ENCODE assay signal across 1 cellular context in the genomic region with DNA sequence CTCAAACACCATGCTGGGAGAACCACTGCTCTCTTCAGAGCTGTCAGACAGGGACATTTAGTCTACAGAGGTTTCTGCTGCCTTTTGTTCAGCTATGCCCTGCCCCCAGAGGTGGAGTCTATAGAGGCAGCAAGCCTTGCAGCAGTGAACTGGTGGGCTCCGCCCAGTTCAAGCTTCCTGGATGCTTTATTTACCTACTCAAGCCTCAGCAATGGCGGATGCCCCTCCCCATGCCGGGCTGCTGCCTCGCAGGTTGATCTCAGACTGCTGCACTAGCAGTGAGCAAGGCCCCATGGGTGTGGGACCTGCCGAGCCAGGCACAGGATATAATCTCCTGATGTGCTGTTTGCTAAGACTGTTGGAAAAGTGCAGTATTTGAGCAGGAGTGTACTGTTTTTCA.
TF ChIP-seq lines count a peak whose summit lies in the region.
"Not testable (repeated sequence)": the region's sequence is repeated elsewhere in the genome, so short reads cannot be mapped to it uniquely, and the experiment has no call there.

No MANE protein-coding gene starts in this region.

TF ChIP-seq in HepG2, 621 proteins besides CTCF, POLR2A, EP300 and RAD21:
- TF ChIP-seq, protein P1, sequence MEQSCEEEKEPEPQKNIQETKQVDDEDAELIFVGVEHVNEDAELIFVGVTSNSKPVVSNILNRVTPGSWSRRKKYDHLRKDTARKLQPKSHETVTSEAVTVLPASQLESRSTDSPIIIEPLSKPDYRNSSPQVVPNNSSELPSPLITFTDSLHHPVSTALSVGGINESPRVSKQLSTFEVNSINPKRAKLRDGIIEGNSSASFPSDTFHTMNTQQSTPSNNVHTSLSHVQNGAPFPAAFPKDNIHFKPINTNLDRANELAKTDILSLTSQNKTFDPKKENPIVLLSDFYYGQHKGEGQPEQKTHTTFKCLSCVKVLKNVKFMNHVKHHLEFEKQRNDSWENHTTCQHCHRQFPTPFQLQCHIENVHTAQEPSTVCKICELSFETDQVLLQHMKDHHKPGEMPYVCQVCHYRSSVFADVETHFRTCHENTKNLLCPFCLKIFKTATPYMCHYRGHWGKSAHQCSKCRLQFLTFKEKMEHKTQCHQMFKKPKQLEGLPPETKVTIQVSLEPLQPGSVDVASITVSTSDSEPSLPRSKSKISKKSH (CRISPR knock-in tag; IDR thresholded peaks at IDR 0.05; ENCODE audit: borderline replicate concordance): peak; percentile 67; the same call in 1 of the 2 replicates
- not testable (repeated sequence) for TF ChIP-seq FOXA1, SOX6 (IDR thresholded peaks at IDR 0.05)
- TF ChIP-seq FOXA1 (CRISPR knock-in tag; IDR thresholded peaks at IDR 0.05): peak; percentile 36; the same call in 1 of the 2 replicates
- 0 out of 2 replicates have a peak, but pooled peaks have one; percentile 11 for TF ChIP-seq SOX6 (CRISPR knock-in tag; IDR thresholded peaks at IDR 0.05)
- TF ChIP-seq, protein P2, sequence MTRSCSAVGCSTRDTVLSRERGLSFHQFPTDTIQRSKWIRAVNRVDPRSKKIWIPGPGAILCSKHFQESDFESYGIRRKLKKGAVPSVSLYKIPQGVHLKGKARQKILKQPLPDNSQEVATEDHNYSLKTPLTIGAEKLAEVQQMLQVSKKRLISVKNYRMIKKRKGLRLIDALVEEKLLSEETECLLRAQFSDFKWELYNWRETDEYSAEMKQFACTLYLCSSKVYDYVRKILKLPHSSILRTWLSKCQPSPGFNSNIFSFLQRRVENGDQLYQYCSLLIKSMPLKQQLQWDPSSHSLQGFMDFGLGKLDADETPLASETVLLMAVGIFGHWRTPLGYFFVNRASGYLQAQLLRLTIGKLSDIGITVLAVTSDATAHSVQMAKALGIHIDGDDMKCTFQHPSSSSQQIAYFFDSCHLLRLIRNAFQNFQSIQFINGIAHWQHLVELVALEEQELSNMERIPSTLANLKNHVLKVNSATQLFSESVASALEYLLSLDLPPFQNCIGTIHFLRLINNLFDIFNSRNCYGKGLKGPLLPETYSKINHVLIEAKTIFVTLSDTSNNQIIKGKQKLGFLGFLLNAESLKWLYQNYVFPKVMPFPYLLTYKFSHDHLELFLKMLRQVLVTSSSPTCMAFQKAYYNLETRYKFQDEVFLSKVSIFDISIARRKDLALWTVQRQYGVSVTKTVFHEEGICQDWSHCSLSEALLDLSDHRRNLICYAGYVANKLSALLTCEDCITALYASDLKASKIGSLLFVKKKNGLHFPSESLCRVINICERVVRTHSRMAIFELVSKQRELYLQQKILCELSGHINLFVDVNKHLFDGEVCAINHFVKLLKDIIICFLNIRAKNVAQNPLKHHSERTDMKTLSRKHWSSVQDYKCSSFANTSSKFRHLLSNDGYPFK (CRISPR knock-in tag; IDR thresholded peaks at IDR 0.05; ENCODE audit: borderline replicate concordance): 0 out of 2 replicates have a peak, but pooled peaks have one; percentile 24
- TF ChIP-seq ZFY (CRISPR knock-in tag; IDR thresholded peaks at IDR 0.05): peak; percentile 17; the same call in 1 of the 2 replicates
- peak; percentile 71 for TF ChIP-seq YY1 (IDR thresholded peaks at IDR 0.05; ENCODE audit: insufficient read depth, insufficient replicate concordance, low read depth, low read length)
- TF ChIP-seq SP5 (CRISPR knock-in tag; IDR thresholded peaks at IDR 0.05; ENCODE audit: borderline replicate concordance, low read depth): 0 out of 2 replicates have a peak, but pooled peaks have one; percentile 15
- peak; percentile 12; the same call in 1 of the 2 replicates for TF ChIP-seq FOXA3 (CRISPR knock-in tag; IDR thresholded peaks at IDR 0.05)
- 0 out of 2 replicates have a peak, but pooled peaks have one; percentile 34 for TF ChIP-seq HOXA3 (CRISPR knock-in tag; IDR thresholded peaks at IDR 0.05)
- TF ChIP-seq THAP11 (CRISPR knock-in tag; IDR thresholded peaks at IDR 0.05): 0 out of 2 replicates have a peak, but pooled peaks have one; percentile 15
- TF ChIP-seq, protein P3, sequence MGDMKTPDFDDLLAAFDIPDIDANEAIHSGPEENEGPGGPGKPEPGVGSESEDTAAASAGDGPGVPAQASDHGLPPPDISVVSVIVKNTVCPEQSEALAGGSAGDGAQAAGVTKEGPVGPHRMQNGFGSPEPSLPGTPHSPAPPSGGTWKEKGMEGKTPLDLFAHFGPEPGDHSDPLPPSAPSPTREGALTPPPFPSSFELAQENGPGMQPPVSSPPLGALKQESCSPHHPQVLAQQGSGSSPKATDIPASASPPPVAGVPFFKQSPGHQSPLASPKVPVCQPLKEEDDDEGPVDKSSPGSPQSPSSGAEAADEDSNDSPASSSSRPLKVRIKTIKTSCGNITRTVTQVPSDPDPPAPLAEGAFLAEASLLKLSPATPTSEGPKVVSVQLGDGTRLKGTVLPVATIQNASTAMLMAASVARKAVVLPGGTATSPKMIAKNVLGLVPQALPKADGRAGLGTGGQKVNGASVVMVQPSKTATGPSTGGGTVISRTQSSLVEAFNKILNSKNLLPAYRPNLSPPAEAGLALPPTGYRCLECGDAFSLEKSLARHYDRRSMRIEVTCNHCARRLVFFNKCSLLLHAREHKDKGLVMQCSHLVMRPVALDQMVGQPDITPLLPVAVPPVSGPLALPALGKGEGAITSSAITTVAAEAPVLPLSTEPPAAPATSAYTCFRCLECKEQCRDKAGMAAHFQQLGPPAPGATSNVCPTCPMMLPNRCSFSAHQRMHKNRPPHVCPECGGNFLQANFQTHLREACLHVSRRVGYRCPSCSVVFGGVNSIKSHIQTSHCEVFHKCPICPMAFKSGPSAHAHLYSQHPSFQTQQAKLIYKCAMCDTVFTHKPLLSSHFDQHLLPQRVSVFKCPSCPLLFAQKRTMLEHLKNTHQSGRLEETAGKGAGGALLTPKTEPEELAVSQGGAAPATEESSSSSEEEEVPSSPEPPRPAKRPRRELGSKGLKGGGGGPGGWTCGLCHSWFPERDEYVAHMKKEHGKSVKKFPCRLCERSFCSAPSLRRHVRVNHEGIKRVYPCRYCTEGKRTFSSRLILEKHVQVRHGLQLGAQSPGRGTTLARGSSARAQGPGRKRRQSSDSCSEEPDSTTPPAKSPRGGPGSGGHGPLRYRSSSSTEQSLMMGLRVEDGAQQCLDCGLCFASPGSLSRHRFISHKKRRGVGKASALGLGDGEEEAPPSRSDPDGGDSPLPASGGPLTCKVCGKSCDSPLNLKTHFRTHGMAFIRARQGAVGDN (CRISPR knock-in tag; IDR thresholded peaks at IDR 0.05): peak; percentile 37
